In genomic region chr19:14113762-14114414, GRCh38 we compare ENCODE assay signal across 10 cellular contexts. TPM values are rescaled to one million over a fixed set of nuclear protein-coding genes. Genes with fewer than 3 reads are reported as not detected.
DNase-seq lines count a peak whose midpoint lies in the region; ATAC-seq, FAIRE-seq and TF ChIP-seq lines count a peak whose summit lies in the region.
"Had no signal": no experiment of that assay in that cellular context is flagged by ENCODE, and none has a peak within 500 bp of the region (broad histone marks: within the 10 kb centered on the region; RNA-seq: fewer than 3 reads in every experiment).

No MANE protein-coding gene starts in this region.

- no peak overlapping the region for H3K27ac Mint-ChIP-seq in nephron progenitor cell

- H3K27me3 Mint-ChIP-seq in nephron progenitor cell (ENCODE audit: low read depth, poor library complexity), result peaks cover 2% of the 10 kb centered on the region

- H3K9me3 Mint-ChIP-seq in nephron progenitor cell, result no peaks in the 10 kb centered on the region

- TF ChIP-seq CTCF in GM20000 (IDR thresholded peaks at IDR 0.05; ENCODE audit: extremely low read depth, missing control alignments) (peak; percentile 29), bronchial epithelial cell (IDR thresholded peaks at IDR 0.05; ENCODE audit: insufficient read depth, low read length, severe bottlenecking) (peak; percentile 35), nephron progenitor cell (IDR thresholded peaks at IDR 0.05) (peak; percentile 22)

- DNase-seq in GM20000 (ENCODE audit: low spot score) (no peak), T follicular helper cell (ENCODE audit: low read depth) (peak; percentile 49), bronchial epithelial cell (ENCODE audit: low read depth) (no peak), nephron progenitor cell (no peak), GM12891 (ENCODE audit: insufficient read length, low spot score) (no peak), NCI-H526 (lab: John Stamatoyannopoulos, UW) (no peak), GM12892 (ENCODE audit: insufficient read length) (no peak)

- no peak overlapping the region for H3K4me3 ChIP-seq in bronchial epithelial cell (ENCODE audit: low read depth, low read length)

- H3K36me3 Mint-ChIP-seq in nephron progenitor cell (ENCODE audit: low read depth), result no peaks in the 10 kb centered on the region

- H3K4me3 Mint-ChIP-seq in nephron progenitor cell, result no peak overlapping the region

- no peaks in the 10 kb centered on the region for H3K27me3 ChIP-seq in bronchial epithelial cell (ENCODE audit: control insufficient read depth, insufficient read depth, low read length)

- TF ChIP-seq POLR2A in GM12891 (IDR thresholded peaks at IDR 0.05; ENCODE audit: low read depth, low read length), result no peak
- no peak for TF ChIP-seq POLR2A in GM12892 (IDR thresholded peaks at IDR 0.05; ENCODE audit: low read depth, low read length)

- no peaks in the 10 kb centered on the region for H3K36me3 ChIP-seq in bronchial epithelial cell (ENCODE audit: control insufficient read depth, insufficient read depth, low read length)

- ATAC-seq in GM21515 (IDR thresholded peaks at IDR 0.05; ENCODE audit: unreplicated experiment), result no peak

- H3K4me1 Mint-ChIP-seq in nephron progenitor cell, result peaks cover 61% of the 10 kb centered on the region

- no peak for FAIRE-seq in bronchial epithelial cell (lab: Jason Lieb, UNC)
- no peak for FAIRE-seq in GM12891 (lab: Jason Lieb, UNC)
- FAIRE-seq in GM12892 (lab: Jason Lieb, UNC), result no peak

TF ChIP-seq in GM12891, 5 proteins besides CTCF, POLR2A, EP300 and RAD21:
- TF ChIP-seq POU2F2 (IDR thresholded peaks at IDR 0.05; ENCODE audit: low read depth, low read length) (no peak), TAF1 (IDR thresholded peaks at IDR 0.05; ENCODE audit: low read depth, low read length) (no peak), SPI1 (IDR thresholded peaks at IDR 0.05; ENCODE audit: low read depth, low read length) (no peak), POLR2AphosphoS5 (IDR thresholded peaks at IDR 0.05; ENCODE audit: low read depth, low read length) (no peak), PAX5 (IDR thresholded peaks at IDR 0.05; ENCODE audit: insufficient read depth, low read length, severe bottlenecking) (no peak)

RNA-seq across cellular contexts. Expression of gene PRKACA, which starts 3.7 kb away (rescaled TPM):
- 13.7 and 13.8 TPM in 2 replicates for total RNA-seq in bronchial epithelial cell
- polyA plus RNA-seq in GM12891 (2012; ENCODE audit: low read depth, missing spikeins), result 26.6 TPM
- polyA plus RNA-seq in GM12892 (2012; ENCODE audit: missing spikeins), result 35.1 TPM

RNA-seq across cellular contexts. Expression of gene ASF1B, which starts 22.5 kb away (rescaled TPM):
- 0.26 and 0.53 TPM in 2 replicates for total RNA-seq in bronchial epithelial cell
- polyA plus RNA-seq in GM12891 (2012; ENCODE audit: low read depth, missing spikeins), result 59.6 TPM
- 50.2 TPM for polyA plus RNA-seq in GM12892 (2012; ENCODE audit: missing spikeins)

RNA-seq across cellular contexts. Expression of gene SAMD1, which starts 23.3 kb away (rescaled TPM):
- 14.7 and 16.8 TPM in 2 replicates for total RNA-seq in bronchial epithelial cell
- 20.3 TPM for polyA plus RNA-seq in GM12891 (2012; ENCODE audit: low read depth, missing spikeins)
- 24.1 TPM for polyA plus RNA-seq in GM12892 (2012; ENCODE audit: missing spikeins)

RNA-seq across cellular contexts. Expression of gene C19orf67, which starts 28.3 kb away (rescaled TPM):
- not detected in 2 replicates for total RNA-seq in bronchial epithelial cell
- polyA plus RNA-seq in GM12891 (2012; ENCODE audit: low read depth, missing spikeins), result 0.06 TPM
- not detected for polyA plus RNA-seq in GM12892 (2012; ENCODE audit: missing spikeins)
- total RNA-seq: M059J, myocyte had no signal

RNA-seq across cellular contexts. Expression of gene MISP3, which starts 41.3 kb away (rescaled TPM):
- total RNA-seq in bronchial epithelial cell, result 0.26 and 1.4 TPM in 2 replicates
- polyA plus RNA-seq in GM12891 (2012; ENCODE audit: low read depth, missing spikeins), result 0.54 TPM
- 0.64 TPM for polyA plus RNA-seq in GM12892 (2012; ENCODE audit: missing spikeins)
